17 cellular contexts compared by ENCODE assay signal in genomic region chr22:38235240-38235850, GRCh38. TPM values are rescaled to one million over a fixed set of nuclear protein-coding genes. Genes with fewer than 3 reads are reported as not detected.
A peak's percentile ranks its signal among the peaks of the same experiment; 100 is the strongest.
DNase-seq lines count a peak whose midpoint lies in the region; ATAC-seq and TF ChIP-seq lines count a peak whose summit lies in the region.
"Had no signal": no experiment of that assay in that cellular context is flagged by ENCODE, and none has a peak within 500 bp of the region (broad histone marks: within the 10 kb centered on the region; RNA-seq: fewer than 3 reads in every experiment).

No MANE protein-coding gene starts in this region.

- TF ChIP-seq CTCF in neural progenitor cell (IDR thresholded peaks at IDR 0.05) (no peak), type B pancreatic cell (conservative IDR thresholded peaks at IDR 0.05) (no peak)

- H3K4me1 ChIP-seq in neural progenitor cell: peaks cover 5% of the 10 kb centered on the region

- no peaks in the 10 kb centered on the region for H3K36me3 ChIP-seq in neural progenitor cell

- H3K79me2 ChIP-seq in neural progenitor cell (ENCODE audit: low read depth): no peaks in the 10 kb centered on the region

- H3K9ac ChIP-seq in neural progenitor cell: no peak overlapping the region

- H4K20me1 ChIP-seq in neural progenitor cell (ENCODE audit: low read depth): no peaks in the 10 kb centered on the region

- H2AFZ ChIP-seq in neural progenitor cell (replicated peaks): no peak overlapping the region

- H3K4me1 Mint-ChIP-seq in neural progenitor cell (peaks cover 17% of the 10 kb centered on the region), type B pancreatic cell (ENCODE audit: unreplicated experiment) (peaks cover 30% of the 10 kb centered on the region)

- H3F3A ChIP-seq in neural progenitor cell (ENCODE audit: low read depth): peaks cover 8% of the 10 kb centered on the region

- H3K9me3 Mint-ChIP-seq in activated naive CD4-positive, alpha-beta T cell treated with anti-CD3 and anti-CD28 coated beads, Interleukin-2, amount 50 U/mL, for 72 hours: no peaks in the 10 kb centered on the region
- H3K9me3 Mint-ChIP-seq in neural progenitor cell (no peaks in the 10 kb centered on the region), type B pancreatic cell (no peaks in the 10 kb centered on the region)
- H3K9me3 Mint-ChIP-seq: CD8-positive, alpha-beta T cell; H9 had no signal

- H3K4me3 Mint-ChIP-seq in neural progenitor cell (no peak overlapping the region), type B pancreatic cell (no peak overlapping the region)
- H3K4me3 Mint-ChIP-seq: CD8-positive, alpha-beta T cell; H9 had no signal

- H3K27me3 Mint-ChIP-seq in neural progenitor cell (ENCODE audit: insufficient read depth, low read depth) (no peaks in the 10 kb centered on the region), type B pancreatic cell (no peaks in the 10 kb centered on the region)

- peaks cover 0 to 8% of the 10 kb centered on the region in 2 donors for H3K36me3 Mint-ChIP-seq in activated naive CD4-positive, alpha-beta T cell treated with anti-CD3 and anti-CD28 coated beads, Interleukin-2, amount 50 U/mL, for 72 hours
- peaks cover 35% of the 10 kb centered on the region for H3K36me3 Mint-ChIP-seq in neural progenitor cell
- H3K36me3 Mint-ChIP-seq in type B pancreatic cell: peaks cover 26% of the 10 kb centered on the region

- peak overlapping the region; percentile 52 to 88 for H3K27ac Mint-ChIP-seq in activated naive CD4-positive, alpha-beta T cell treated with anti-CD3 and anti-CD28 coated beads, Interleukin-2, amount 50 U/mL, for 72 hours
- H3K27ac Mint-ChIP-seq in neural progenitor cell: peak overlapping the region; percentile 36
- peak overlapping the region; percentile 54 for H3K27ac Mint-ChIP-seq in type B pancreatic cell
- H3K27ac Mint-ChIP-seq: CD8-positive, alpha-beta T cell had no signal

- ATAC-seq in activated naive CD4-positive, alpha-beta T cell treated with anti-CD3 and anti-CD28 coated beads, Interleukin-2, amount 50 U/mL, for 72 hours: no peak
- ATAC-seq: CD8-positive, alpha-beta T cell had no signal

- H3K9me3 ChIP-seq in neural progenitor cell (ENCODE audit: low read depth): no peaks in the 10 kb centered on the region

- H3K27me3 ChIP-seq in neural progenitor cell: no peaks in the 10 kb centered on the region

- peak overlapping the region; percentile 49 for H3K27ac ChIP-seq in cingulate gyrus (ENCODE audit: low read depth, low read length)
- H3K27ac ChIP-seq in neural progenitor cell: no peak overlapping the region

- H3K4me3 ChIP-seq in neural progenitor cell: no peak overlapping the region

- no peak overlapping the region for H3K4me2 ChIP-seq in neural progenitor cell

- no peak for DNase-seq in activated naive CD4-positive, alpha-beta T cell treated with anti-CD3 and anti-CD28 coated beads, Interleukin-2, amount 50 U/mL, for 72 hours (ENCODE audit: low spot score in 2 of 2)
- no peak for DNase-seq in activated naive CD4-positive, alpha-beta T cell (lab: John Stamatoyannopoulos, UW)
- DNase-seq in neural progenitor cell (ENCODE audit: low spot score) (no peak), type B pancreatic cell (ENCODE audit: extremely low spot score, unreplicated experiment) (no peak), T-helper 9 cell (no peak), NCI-H526 treated with DMSO at 0.1 percent for 48 hours (lab: John Stamatoyannopoulos, UW) (no peak), nucleus accumbens (lab: John Stamatoyannopoulos, UW) (no peak)
- DNase-seq: CD8-positive, alpha-beta T cell; DMS79; H9; Kasumi-1; MM.1S; NCI-H1092 treated with DMSO at 0.1 percent for 48 hours; NCI-H2107; NCI-H345; NCI-H69 had no signal

RNA-seq across cellular contexts. Expression of gene MAFF, which starts 33.6 kb away (rescaled TPM):
- 10 to 100 TPM; 12.4 to 21.2 TPM for total RNA-seq in activated naive CD4-positive, alpha-beta T cell treated with anti-CD3 and anti-CD28 coated beads, Interleukin-2, amount 50 U/mL, for 72 hours
- total RNA-seq in neural progenitor cell (ENCODE audit: low replicate concordance) (0.90 and 4.2 TPM in 2 replicates), type B pancreatic cell (ENCODE audit: low replicate concordance) (14.6 and 60.9 TPM in 2 replicates)

RNA-seq across cellular contexts. Expression of gene TMEM184B, which starts 37.5 kb away (rescaled TPM):
- 10 to 100 TPM; 21.4 to 22.0 TPM for total RNA-seq in activated naive CD4-positive, alpha-beta T cell treated with anti-CD3 and anti-CD28 coated beads, Interleukin-2, amount 50 U/mL, for 72 hours
- total RNA-seq in neural progenitor cell (ENCODE audit: low replicate concordance) (26.5 and 43.3 TPM in 2 replicates), type B pancreatic cell (ENCODE audit: low replicate concordance) (66.7 and 83.3 TPM in 2 replicates)

RNA-seq across cellular contexts. Expression of gene PLA2G6, which starts 53.7 kb away (rescaled TPM):
- 10 to 100 TPM; 74.3 to 75.7 TPM for total RNA-seq in activated naive CD4-positive, alpha-beta T cell treated with anti-CD3 and anti-CD28 coated beads, Interleukin-2, amount 50 U/mL, for 72 hours
- total RNA-seq in neural progenitor cell (ENCODE audit: low replicate concordance): 20.1 and 29.4 TPM in 2 replicates
- 64.1 and 78.6 TPM in 2 replicates for total RNA-seq in type B pancreatic cell (ENCODE audit: low replicate concordance)
